Comparison of ENCODE assay signal across 12 cellular contexts in genomic region chr19:1648926-1649541, GRCh38. TPM values are rescaled to one million over a fixed set of nuclear protein-coding genes. Genes with fewer than 3 reads are reported as not detected.
DNase-seq lines count a peak whose midpoint lies in the region; ATAC-seq and TF ChIP-seq lines count a peak whose summit lies in the region.
"Had no signal": no experiment of that assay in that cellular context is flagged by ENCODE, and none has a peak within 500 bp of the region (broad histone marks: within the 10 kb centered on the region; RNA-seq: fewer than 3 reads in every experiment).

No MANE protein-coding gene starts in this region.

- H3K4me1 ChIP-seq in GM23338 (ENCODE audit: insufficient read depth) (peaks cover 10% of the 10 kb centered on the region), spleen (peaks cover 18 to 88% (median 64%) of the 10 kb centered on the region in 6 donors)

- H2AFZ ChIP-seq in GM23338, result no peak overlapping the region

- TF ChIP-seq POLR2A in spleen (IDR thresholded peaks at IDR 0.05), result no peak

- no peak for TF ChIP-seq CTCF in GM23338 (conservative IDR thresholded peaks at IDR 0.05; ENCODE audit: low read depth in 2 of 2)
- TF ChIP-seq CTCF in spleen (IDR thresholded peaks at IDR 0.05 in 8 of 11, conservative IDR thresholded peaks at IDR 0.05 in 3 of 11), result no peak

- H3K9me2 ChIP-seq in GM23338 (ENCODE audit: insufficient read depth), result no peaks in the 10 kb centered on the region

- WGBS in spleen, 5 donors, result 57 to 76% (median 66%) methylated on average over 10 to 23 of the region's 23 CpGs

- H4K20me1 ChIP-seq in GM23338 (replicated peaks; ENCODE audit: insufficient read depth), result peaks cover 4% of the 10 kb centered on the region; the same call in 1 of the 2 replicates

- no peaks in the 10 kb centered on the region for H3K27me3 ChIP-seq in GM23338 (ENCODE audit: insufficient read depth)
- H3K27me3 ChIP-seq in spleen (replicated peaks in 1 of 7), result peaks cover 0 to 10% (median 0%) of the 10 kb centered on the region in 7 donors
- H3K27me3 ChIP-seq: pancreas had no signal

- H3K9me3 Mint-ChIP-seq in GM23338, result peaks cover 3% of the 10 kb centered on the region; the same call in 1 of the 3 replicates
- H3K9me3 Mint-ChIP-seq in activated T-helper 17 cell treated with anti-CD3 and anti-CD28 coated beads, Interleukin-2, amount 50 U/mL, for 72 hours, result no peaks in the 10 kb centered on the region

- H3K36me3 Mint-ChIP-seq in GM23338 (ENCODE audit: low read depth), result peaks cover 52% of the 10 kb centered on the region
- H3K36me3 Mint-ChIP-seq in activated T-helper 17 cell treated with anti-CD3 and anti-CD28 coated beads, Interleukin-2, amount 50 U/mL, for 72 hours (ENCODE audit: low read depth), result peaks cover 29% of the 10 kb centered on the region

- H3K4me1 Mint-ChIP-seq in GM23338, result peaks cover 14% of the 10 kb centered on the region; the same call in 2 of the 3 replicates
- H3K4me1 Mint-ChIP-seq in activated T-helper 17 cell treated with anti-CD3 and anti-CD28 coated beads, Interleukin-2, amount 50 U/mL, for 72 hours, result peaks cover 10% of the 10 kb centered on the region

- H3K27ac ChIP-seq in GM23338 (ENCODE audit: low read depth), result no peak overlapping the region
- H3K27ac ChIP-seq in spleen, result peak overlapping the region in 7 of 8 donors; percentile 17 to 100 (median 87)
- H3K27ac ChIP-seq: HL-60, pancreas, VCaP had no signal

- intact Hi-C loops in spleen (cut with DNase I; ENCODE audit: low total_unique reads), result no loop called here

- peaks cover 7% of the 10 kb centered on the region; the same call in 1 of the 2 replicates for H3F3A ChIP-seq in GM23338 (replicated peaks; ENCODE audit: low read depth)

- H3K4me3 Mint-ChIP-seq in GM23338, result no peak overlapping the region; the same call in 2 of the 3 replicates
- peak overlapping the region; percentile 77 for H3K4me3 Mint-ChIP-seq in activated T-helper 17 cell treated with anti-CD3 and anti-CD28 coated beads, Interleukin-2, amount 50 U/mL, for 72 hours

- no peak overlapping the region for H3K4me2 ChIP-seq in GM23338

- DNase-seq in GM23338 (ENCODE audit: low spot score) (no peak), spleen (peak; percentile 85), nucleus accumbens (lab: John Stamatoyannopoulos, UW) (no peak), GDM1 (lab: John Stamatoyannopoulos, UW) (no peak)
- DNase-seq: amniotic stem cell, NCI-H1694 had no signal

- peaks cover 22% of the 10 kb centered on the region for H3K27me3 Mint-ChIP-seq in GM23338 (ENCODE audit: insufficient read depth, low read depth, poor library complexity)
- no peaks in the 10 kb centered on the region for H3K27me3 Mint-ChIP-seq in activated T-helper 17 cell treated with anti-CD3 and anti-CD28 coated beads, Interleukin-2, amount 50 U/mL, for 72 hours

- peak overlapping the region; percentile 52; the same call in 1 of the 2 replicates for H3K27ac Mint-ChIP-seq in GM23338
- peak overlapping the region; percentile 33 for H3K27ac Mint-ChIP-seq in activated T-helper 17 cell treated with anti-CD3 and anti-CD28 coated beads, Interleukin-2, amount 50 U/mL, for 72 hours

- H3K79me2 ChIP-seq in GM23338 (replicated peaks; ENCODE audit: insufficient read depth), result peaks cover 58% of the 10 kb centered on the region

- H3K9me3 ChIP-seq in spleen, result no peaks in the 10 kb centered on the region
- H3K9me3 ChIP-seq: pancreas had no signal

- H3K4me3 ChIP-seq in GM23338, result no peak overlapping the region
- H3K4me3 ChIP-seq in spleen, result peak overlapping the region in 3 of 8 donors; percentile 9 to 98 (median 18)
- H3K4me3 ChIP-seq: pancreas had no signal

- peak; percentile 15 for ATAC-seq in GM18511 (IDR thresholded peaks at IDR 0.05; ENCODE audit: unreplicated experiment)
- no peak for ATAC-seq in GM23338
- no peak for ATAC-seq in activated T-helper 17 cell treated with anti-CD3 and anti-CD28 coated beads, Interleukin-2, amount 50 U/mL, for 72 hours (replicated peaks)
- ATAC-seq in HG03139 (IDR thresholded peaks at IDR 0.05; ENCODE audit: unreplicated experiment), result no peak
- ATAC-seq: pancreas had no signal

- H3K36me3 ChIP-seq in GM23338 (ENCODE audit: insufficient read depth) (peaks cover 13% of the 10 kb centered on the region; the same call in 1 of the 2 replicates), spleen (peaks cover 0 to 61% (median 33%) of the 10 kb centered on the region in 6 donors)
- H3K36me3 ChIP-seq: pancreas had no signal

TF ChIP-seq in GM23338, 12 proteins besides CTCF, POLR2A, EP300 and RAD21 (continues in another document):
- TF ChIP-seq JUNB (IDR thresholded peaks at IDR 0.05; ENCODE audit: unreplicated experiment) (no peak), ZNF114 (CRISPR knock-in tag; IDR thresholded peaks at IDR 0.05) (no peak), EZH2 (IDR thresholded peaks at IDR 0.05; ENCODE audit: low read depth, unreplicated experiment) (no peak)
- TF ChIP-seq, protein P1, sequence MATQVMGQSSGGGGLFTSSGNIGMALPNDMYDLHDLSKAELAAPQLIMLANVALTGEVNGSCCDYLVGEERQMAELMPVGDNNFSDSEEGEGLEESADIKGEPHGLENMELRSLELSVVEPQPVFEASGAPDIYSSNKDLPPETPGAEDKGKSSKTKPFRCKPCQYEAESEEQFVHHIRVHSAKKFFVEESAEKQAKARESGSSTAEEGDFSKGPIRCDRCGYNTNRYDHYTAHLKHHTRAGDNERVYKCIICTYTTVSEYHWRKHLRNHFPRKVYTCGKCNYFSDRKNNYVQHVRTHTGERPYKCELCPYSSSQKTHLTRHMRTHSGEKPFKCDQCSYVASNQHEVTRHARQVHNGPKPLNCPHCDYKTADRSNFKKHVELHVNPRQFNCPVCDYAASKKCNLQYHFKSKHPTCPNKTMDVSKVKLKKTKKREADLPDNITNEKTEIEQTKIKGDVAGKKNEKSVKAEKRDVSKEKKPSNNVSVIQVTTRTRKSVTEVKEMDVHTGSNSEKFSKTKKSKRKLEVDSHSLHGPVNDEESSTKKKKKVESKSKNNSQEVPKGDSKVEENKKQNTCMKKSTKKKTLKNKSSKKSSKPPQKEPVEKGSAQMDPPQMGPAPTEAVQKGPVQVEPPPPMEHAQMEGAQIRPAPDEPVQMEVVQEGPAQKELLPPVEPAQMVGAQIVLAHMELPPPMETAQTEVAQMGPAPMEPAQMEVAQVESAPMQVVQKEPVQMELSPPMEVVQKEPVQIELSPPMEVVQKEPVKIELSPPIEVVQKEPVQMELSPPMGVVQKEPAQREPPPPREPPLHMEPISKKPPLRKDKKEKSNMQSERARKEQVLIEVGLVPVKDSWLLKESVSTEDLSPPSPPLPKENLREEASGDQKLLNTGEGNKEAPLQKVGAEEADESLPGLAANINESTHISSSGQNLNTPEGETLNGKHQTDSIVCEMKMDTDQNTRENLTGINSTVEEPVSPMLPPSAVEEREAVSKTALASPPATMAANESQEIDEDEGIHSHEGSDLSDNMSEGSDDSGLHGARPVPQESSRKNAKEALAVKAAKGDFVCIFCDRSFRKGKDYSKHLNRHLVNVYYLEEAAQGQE (IDR thresholded peaks at IDR 0.05; ENCODE audit: unreplicated experiment), result no peak

RNA-seq across cellular contexts. Expression of gene TCF3, which starts 3.4 kb away (rescaled TPM):
- 250 and 383 TPM in 2 replicates for total RNA-seq in GM23338 (2014; rRNA removed; shearing (Covaris generic))
- polyA plus RNA-seq in GM23338 (2016; fragmentation: Nextera tagmentation; extraction: Ambion mirVana) (166 and 186 TPM in 2 replicates), spleen (10 to 100 TPM; 81.0 to 96.5 (median 88.9) TPM)
- 10 to 100 TPM; 53.6 to 87.0 TPM for total RNA-seq in activated T-helper 17 cell treated with anti-CD3 and anti-CD28 coated beads, Interleukin-2, amount 50 U/mL, for 72 hours
- total RNA-seq in spleen, result 100 to 1,000 TPM in 5 of 7 donors, 10 to 100 TPM in 2; 79.2 to 135 (median 107) TPM

RNA-seq across cellular contexts. Expression of gene UQCR11, which starts 43.8 kb away (rescaled TPM):
- total RNA-seq in GM23338 (2014; rRNA removed; shearing (Covaris generic)), result 35.3 and 46.4 TPM in 2 replicates
- polyA plus RNA-seq in GM23338 (2016; fragmentation: Nextera tagmentation; extraction: Ambion mirVana), result 413 and 414 TPM in 2 replicates
- total RNA-seq in activated T-helper 17 cell treated with anti-CD3 and anti-CD28 coated beads, Interleukin-2, amount 50 U/mL, for 72 hours, result 100 to 1,000 TPM; 120 to 209 TPM
- 100 to 1,000 TPM in 4 of 7 donors, 10 to 100 TPM in 3; 40.9 to 165 (median 129) TPM for total RNA-seq in spleen
- 100 to 1,000 TPM in 2 of 3 donors, 10 to 100 TPM in 1; 93.4 to 153 (median 145) TPM for polyA plus RNA-seq in spleen

RNA-seq across cellular contexts. Expression of gene MBD3, which starts 56.4 kb away (rescaled TPM):
- 103 and 118 TPM in 2 replicates for total RNA-seq in GM23338 (2014; rRNA removed; shearing (Covaris generic))
- polyA plus RNA-seq in GM23338 (2016; fragmentation: Nextera tagmentation; extraction: Ambion mirVana), result 27.6 and 28.5 TPM in 2 replicates
- 100 to 1,000 TPM in 1 of 2 donors, 10 to 100 TPM in 1; 71.5 to 128 TPM for total RNA-seq in activated T-helper 17 cell treated with anti-CD3 and anti-CD28 coated beads, Interleukin-2, amount 50 U/mL, for 72 hours
- total RNA-seq in spleen, result 10 to 100 TPM; 57.4 to 80.9 (median 74.3) TPM
- polyA plus RNA-seq in spleen, result 100 to 1,000 TPM in 1 of 3 donors, 10 to 100 TPM in 2; 62.2 to 177 (median 89.3) TPM
